ENCODE assay signal across 9 cellular contexts in the genomic region with DNA sequence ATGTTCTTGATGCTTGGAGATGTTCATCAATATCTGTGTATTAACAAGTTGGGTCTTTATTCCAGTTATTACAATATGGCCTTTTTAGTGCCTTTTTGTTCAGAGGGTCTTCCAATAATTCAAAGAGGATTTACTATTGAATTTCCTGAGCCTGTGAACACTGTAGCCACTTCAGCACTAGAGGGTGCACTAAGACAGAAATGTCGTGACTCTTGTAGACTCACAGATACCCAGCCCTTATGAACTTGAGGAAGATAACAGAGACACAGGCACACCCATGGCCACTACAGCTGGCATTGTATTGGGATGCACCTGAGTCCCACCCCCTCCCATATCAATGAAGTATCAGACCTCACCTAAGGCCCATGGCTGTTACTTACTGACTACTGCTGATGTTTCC. TPM values are rescaled to one million over a fixed set of nuclear protein-coding genes. Genes with fewer than 3 reads are reported as not detected.
A peak's percentile ranks its signal among the peaks of the same experiment; 100 is the strongest.
DNase-seq lines count a peak whose midpoint lies in the region; ATAC-seq and TF ChIP-seq lines count a peak whose summit lies in the region.
"Had no signal": no experiment of that assay in that cellular context is flagged by ENCODE, and none has a peak within 500 bp of the region (broad histone marks: within the 10 kb centered on the region; RNA-seq: fewer than 3 reads in every experiment).

No MANE protein-coding gene starts in this region.

- H3K27me3 Mint-ChIP-seq in mesothelial cell of epicardium (ENCODE audit: low read depth), result no peaks in the 10 kb centered on the region
- H3K27me3 Mint-ChIP-seq: CD4-positive, alpha-beta T cell had no signal

- no peak for TF ChIP-seq POLR2A in stomach (IDR thresholded peaks at IDR 0.05)

- H3K27me3 ChIP-seq in A673 (replicated peaks; ENCODE audit: insufficient read depth, low read depth, low read length, poor library complexity), result no peaks in the 10 kb centered on the region
- no peaks in the 10 kb centered on the region for H3K27me3 ChIP-seq in OCI-LY3 (ENCODE audit: low read depth, low read length)
- no peaks in the 10 kb centered on the region for H3K27me3 ChIP-seq in osteoblast (ENCODE audit: insufficient read depth, low read length)
- no peaks in the 10 kb centered on the region for H3K27me3 ChIP-seq in stomach

- no peak for TF ChIP-seq EP300 in stomach (IDR thresholded peaks at IDR 0.05)

- DNase-seq in A673 (ENCODE audit: low spot score) (peak; percentile 60), iPS DF 19.7 (ENCODE audit: low read depth, low spot score) (peak; percentile 17), osteoblast (ENCODE audit: insufficient read length, low spot score, missing footprints) (no peak), stomach (no peak), mesothelial cell of epicardium (ENCODE audit: low spot score in 2 of 2, unreplicated experiment in 2 of 2) (no peak), nucleus accumbens (lab: John Stamatoyannopoulos, UW) (no peak)
- DNase-seq: CD4-positive, alpha-beta T cell had no signal

- no peaks in the 10 kb centered on the region for H3K4me1 Mint-ChIP-seq in mesothelial cell of epicardium

- 7 to 21% (median 12%) methylated on average over 1 of the region's 1 CpG for WGBS in stomach, 5 donors

- H3K4me3 Mint-ChIP-seq in mesothelial cell of epicardium, result no peak overlapping the region
- H3K4me3 Mint-ChIP-seq: CD4-positive, alpha-beta T cell had no signal

- H2AFZ ChIP-seq in OCI-LY3 (ENCODE audit: low read depth, low read length) (no peak overlapping the region), osteoblast (ENCODE audit: low read length) (no peak overlapping the region)

- POLR2A ChIA-PET in A673 (lab: Charles Lee; ENCODE audit: low non-redundant PET), result no interaction called here

- H3K9me3 Mint-ChIP-seq in mesothelial cell of epicardium, result peaks cover 31% of the 10 kb centered on the region
- H3K9me3 Mint-ChIP-seq: CD4-positive, alpha-beta T cell had no signal

- H3K79me2 ChIP-seq in OCI-LY3 (ENCODE audit: low read length), result no peaks in the 10 kb centered on the region
- no peaks in the 10 kb centered on the region for H3K79me2 ChIP-seq in osteoblast (ENCODE audit: insufficient read depth, low read length)

- H3K27ac ChIP-seq in A673 (ENCODE audit: low read depth, low read length, poor library complexity, severe bottlenecking) (no peak overlapping the region), OCI-LY3 (ENCODE audit: low read length) (no peak overlapping the region), osteoblast (ENCODE audit: low read depth, low read length) (no peak overlapping the region), stomach (no peak overlapping the region)

- no peak overlapping the region for H3K27ac Mint-ChIP-seq in mesothelial cell of epicardium
- H3K27ac Mint-ChIP-seq: CD4-positive, alpha-beta T cell had no signal

- BruUV-seq in A673 (replicated peaks; lab: Mats Ljungman, UMichigan), result no TSS peak

- no peaks in the 10 kb centered on the region for H3K4me1 ChIP-seq in A673 (ENCODE audit: insufficient read depth, low read length, poor library complexity, severe bottlenecking)
- H3K4me1 ChIP-seq in OCI-LY3 (ENCODE audit: low read length), result no peaks in the 10 kb centered on the region
- H3K4me1 ChIP-seq in osteoblast (ENCODE audit: insufficient read depth, low read length), result no peaks in the 10 kb centered on the region
- no peaks in the 10 kb centered on the region for H3K4me1 ChIP-seq in stomach

- no peak overlapping the region for H3K4me2 ChIP-seq in OCI-LY3 (ENCODE audit: low read length)
- H3K4me2 ChIP-seq in osteoblast (ENCODE audit: insufficient read depth, low read length), result no peak overlapping the region

- no peaks in the 10 kb centered on the region for H3K36me3 ChIP-seq in A673 (ENCODE audit: insufficient read depth, low read length, poor library complexity, severe bottlenecking)
- no peaks in the 10 kb centered on the region for H3K36me3 ChIP-seq in OCI-LY3 (replicated peaks; ENCODE audit: low read depth, low read length)
- H3K36me3 ChIP-seq in osteoblast (ENCODE audit: insufficient read depth, low read length), result no peaks in the 10 kb centered on the region
- H3K36me3 ChIP-seq in stomach, result no peaks in the 10 kb centered on the region

- H3K4me3 ChIP-seq in A673 (ENCODE audit: low read depth, low read length, poor library complexity, severe bottlenecking) (no peak overlapping the region), OCI-LY3 (ENCODE audit: low read length) (no peak overlapping the region), osteoblast (ENCODE audit: insufficient read depth, low read length) (no peak overlapping the region), stomach (no peak overlapping the region)

- CTCF ChIA-PET in A673 (lab: Charles Lee), result no interaction called here

- peak; percentile 50 for ATAC-seq in HG03378 (IDR thresholded peaks at IDR 0.05; ENCODE audit: unreplicated experiment)

- no peaks in the 10 kb centered on the region for H3K36me3 Mint-ChIP-seq in mesothelial cell of epicardium

- peak; percentile 62 for TF ChIP-seq CTCF in A673 (conservative IDR thresholded peaks at IDR 0.05; ENCODE audit: low read depth, low read length)
- peak; percentile 59 for TF ChIP-seq CTCF in OCI-LY3 (IDR thresholded peaks at IDR 0.05; ENCODE audit: low read depth, low read length)
- no peak for TF ChIP-seq CTCF in osteoblast (IDR thresholded peaks at IDR 0.05; ENCODE audit: extremely low read depth, low read depth, low read length)
- TF ChIP-seq CTCF in stomach (IDR thresholded peaks at IDR 0.05), result no peak
- no peak for TF ChIP-seq CTCF in mesothelial cell of epicardium (IDR thresholded peaks at IDR 0.05; ENCODE audit: unreplicated experiment)

- no peak overlapping the region for H3K9ac ChIP-seq in OCI-LY3 (ENCODE audit: low read length)

- no peaks in the 10 kb centered on the region for H3K9me3 ChIP-seq in A673 (ENCODE audit: low read depth, low read length, poor library complexity, severe bottlenecking)
- H3K9me3 ChIP-seq in OCI-LY3 (ENCODE audit: insufficient read depth, low read length), result no peaks in the 10 kb centered on the region
- no peaks in the 10 kb centered on the region for H3K9me3 ChIP-seq in osteoblast (ENCODE audit: low read depth, low read length)
- H3K9me3 ChIP-seq in stomach, result no peaks in the 10 kb centered on the region

- intact Hi-C loops in A673 (cut with micrococcal nuclease; ENCODE audit: unreplicated experiment), result loop anchor here (1.0 to 5.0 kb wide), 4 partner anchors 412 to 866 kb away; no protein-coding TSS in a partner anchor
- intact Hi-C loops in stomach (cut with DNase I; ENCODE audit: low total_unique reads), result no loop called here

- H4K20me1 ChIP-seq in OCI-LY3 (ENCODE audit: insufficient read depth, low read length), result no peaks in the 10 kb centered on the region
- H4K20me1 ChIP-seq in osteoblast (ENCODE audit: insufficient read depth, low read length), result no peaks in the 10 kb centered on the region

RNA-seq across cellular contexts. Expression of a gene that starts 54.4 kb away (rescaled TPM):
- not detected in 2 replicates for total RNA-seq in A673 (2021)
- not detected in 2 replicates for total RNA-seq in osteoblast
- total RNA-seq in stomach, result not detected
- polyA plus RNA-seq in stomach, result not detected
- not detected in 3 replicates for total RNA-seq in mesothelial cell of epicardium
- total RNA-seq: CD4-positive, alpha-beta T cell had no signal

Comparison
In these comparisons a context has a peak if more than half of its experiments do, and no peak if none do; other contexts are left out.
1. DNase-seq: peak in A673 (single experiment) and iPS DF 19.7 (single experiment); none in osteoblast (single experiment), stomach (single experiment), mesothelial cell of epicardium (0 of 2) and nucleus accumbens (0 of 56).
2. CTCF ChIP-seq: peak in A673 (single experiment) and OCI-LY3 (single experiment); none in osteoblast (single experiment), stomach (0 of 7) and mesothelial cell of epicardium (single experiment).